ENCODE assay signal across 8 cellular contexts in the genomic region with DNA sequence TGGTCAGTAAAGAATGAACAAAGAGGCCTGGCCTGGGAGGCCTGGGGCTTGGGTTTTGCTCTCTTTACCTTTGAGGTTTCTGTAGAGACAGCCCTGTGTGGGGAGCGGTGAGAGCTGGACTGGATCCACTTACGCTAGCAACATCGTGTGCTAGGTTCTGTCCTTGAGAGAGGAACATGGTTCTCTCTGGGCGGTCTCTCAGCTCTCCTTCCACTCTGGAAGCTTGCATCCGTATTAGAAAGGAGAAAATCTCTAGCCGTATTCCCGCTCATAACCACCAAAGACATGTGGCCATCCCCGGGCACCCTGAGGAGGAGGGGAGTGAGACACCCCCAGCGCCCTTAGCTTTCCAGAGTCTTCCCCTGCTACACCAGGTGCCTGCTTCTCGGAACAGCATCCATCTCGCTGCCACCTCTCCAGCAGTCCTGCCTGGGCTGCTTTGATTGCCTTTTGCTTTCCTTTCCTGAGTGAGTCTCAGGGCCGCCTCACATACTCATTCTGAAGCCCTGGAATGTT. TPM values are rescaled to one million over a fixed set of nuclear protein-coding genes. Genes with fewer than 3 reads are reported as not detected.
DNase-seq lines count a peak whose midpoint lies in the region; ATAC-seq and TF ChIP-seq lines count a peak whose summit lies in the region.

No MANE protein-coding gene starts in this region.

- H3K27ac Mint-ChIP-seq in T-helper 2 cell treated with Interferon-gamma antibody and Interleukin-4, amounts not matched to agents 5 μg/mL and 100 μg/mL, for 36 hours, result no peak overlapping the region

- H3K4me3 ChIP-seq in ascending aorta (peak overlapping the region; percentile 99 to 100), left lung (peak overlapping the region; percentile 77 to 94), thymus (ENCODE audit: low read length) (peak overlapping the region; percentile 92)

- no peak for ATAC-seq in left lung

- no peaks in the 10 kb centered on the region for H3K9me3 Mint-ChIP-seq in T-helper 2 cell treated with Interferon-gamma antibody and Interleukin-4, amounts not matched to agents 5 μg/mL and 100 μg/mL, for 36 hours

- H3K4me1 Mint-ChIP-seq in T-helper 2 cell treated with Interferon-gamma antibody and Interleukin-4, amounts not matched to agents 5 μg/mL and 100 μg/mL, for 36 hours (ENCODE audit: low read depth), result peaks cover 35% of the 10 kb centered on the region

- peaks cover 9% of the 10 kb centered on the region for H3K36me3 Mint-ChIP-seq in T-helper 2 cell treated with Interferon-gamma antibody and Interleukin-4, amounts not matched to agents 5 μg/mL and 100 μg/mL, for 36 hours (ENCODE audit: low read depth)

- DNase-seq in T-helper 2 cell treated with Interferon-gamma antibody and Interleukin-4, amounts not matched to agents 5 μg/mL and 100 μg/mL, for 36 hours (ENCODE audit: low spot score), result no peak
- DNase-seq in T-helper 2 cell, result no peak
- DNase-seq in ascending aorta (ENCODE audit: low spot score in 2 of 2), result no peak
- DNase-seq in left lung, result peak in 1 of 2 donors; percentile 36
- no peak for DNase-seq in COLO829 (ENCODE audit: low spot score)
- DNase-seq in putamen (ENCODE audit: low spot score), result no peak
- no peak for DNase-seq in cerebellar nuclear complex (lab: John Stamatoyannopoulos, UW)

- H3K4me1 ChIP-seq in ascending aorta (peaks cover 27% of the 10 kb centered on the region in 2 donors), left lung (peaks cover 6 to 54% of the 10 kb centered on the region in 2 donors), thymus (ENCODE audit: control insufficient read depth, insufficient read depth, low read length) (peaks cover 19% of the 10 kb centered on the region)

- WGBS in thymus, result 88% methylated on average over 12 of the region's 12 CpGs

- peaks cover 9% of the 10 kb centered on the region for H3K27me3 Mint-ChIP-seq in T-helper 2 cell treated with Interferon-gamma antibody and Interleukin-4, amounts not matched to agents 5 μg/mL and 100 μg/mL, for 36 hours (ENCODE audit: low read depth)

- intact Hi-C loops in ascending aorta (cut with DNase I) (loop anchor here (5.0 to 10.0 kb wide), 2 partner anchors 327 to 470 kb away; partner anchors contain the start of genes BLOC1S4 and MAN2B2), left lung (cut with DNase I) (no loop called here)

- peak overlapping the region in 1 of 2 donors; percentile 92 for H3K27ac ChIP-seq in ascending aorta
- peak overlapping the region in 1 of 2 donors; percentile 92 for H3K27ac ChIP-seq in left lung
- no peak overlapping the region for H3K27ac ChIP-seq in thymus (ENCODE audit: low read depth)

- TF ChIP-seq CTCF in ascending aorta (IDR thresholded peaks at IDR 0.05), result no peak
- TF ChIP-seq CTCF in left lung (IDR thresholded peaks at IDR 0.05), result no peak

- H3K9me3 ChIP-seq in ascending aorta, result no peaks in the 10 kb centered on the region
- no peaks in the 10 kb centered on the region for H3K9me3 ChIP-seq in left lung
- no peaks in the 10 kb centered on the region for H3K9me3 ChIP-seq in thymus (ENCODE audit: control insufficient read depth)

- H3K27me3 ChIP-seq in ascending aorta (no peaks in the 10 kb centered on the region), left lung (no peaks in the 10 kb centered on the region), thymus (ENCODE audit: control insufficient read depth, insufficient read depth) (peaks cover 20% of the 10 kb centered on the region)

- no peaks in the 10 kb centered on the region for H3K36me3 ChIP-seq in ascending aorta
- peaks cover 0 to 6% of the 10 kb centered on the region in 2 donors for H3K36me3 ChIP-seq in left lung
- H3K36me3 ChIP-seq in thymus (ENCODE audit: control insufficient read depth, insufficient read depth), result peaks cover 3% of the 10 kb centered on the region

- peak overlapping the region; percentile 92 for H3K4me3 Mint-ChIP-seq in T-helper 2 cell treated with Interferon-gamma antibody and Interleukin-4, amounts not matched to agents 5 μg/mL and 100 μg/mL, for 36 hours

RNA-seq across cellular contexts. Expression of gene TADA2B, which starts 1.3 kb away (rescaled TPM):
- total RNA-seq in ascending aorta (37.3 TPM), left lung (10 to 100 TPM; 19.4 to 20.1 TPM)
- polyA plus RNA-seq in thymus, result 15.2 TPM

RNA-seq across cellular contexts. Expression of gene GRPEL1, which starts 23.4 kb away (rescaled TPM):
- total RNA-seq in ascending aorta (42.5 TPM), left lung (10 to 100 TPM; 20.1 to 33.9 TPM)
- polyA plus RNA-seq in thymus, result 20.4 TPM
